10 cellular contexts compared by ENCODE assay signal in the genomic region with DNA sequence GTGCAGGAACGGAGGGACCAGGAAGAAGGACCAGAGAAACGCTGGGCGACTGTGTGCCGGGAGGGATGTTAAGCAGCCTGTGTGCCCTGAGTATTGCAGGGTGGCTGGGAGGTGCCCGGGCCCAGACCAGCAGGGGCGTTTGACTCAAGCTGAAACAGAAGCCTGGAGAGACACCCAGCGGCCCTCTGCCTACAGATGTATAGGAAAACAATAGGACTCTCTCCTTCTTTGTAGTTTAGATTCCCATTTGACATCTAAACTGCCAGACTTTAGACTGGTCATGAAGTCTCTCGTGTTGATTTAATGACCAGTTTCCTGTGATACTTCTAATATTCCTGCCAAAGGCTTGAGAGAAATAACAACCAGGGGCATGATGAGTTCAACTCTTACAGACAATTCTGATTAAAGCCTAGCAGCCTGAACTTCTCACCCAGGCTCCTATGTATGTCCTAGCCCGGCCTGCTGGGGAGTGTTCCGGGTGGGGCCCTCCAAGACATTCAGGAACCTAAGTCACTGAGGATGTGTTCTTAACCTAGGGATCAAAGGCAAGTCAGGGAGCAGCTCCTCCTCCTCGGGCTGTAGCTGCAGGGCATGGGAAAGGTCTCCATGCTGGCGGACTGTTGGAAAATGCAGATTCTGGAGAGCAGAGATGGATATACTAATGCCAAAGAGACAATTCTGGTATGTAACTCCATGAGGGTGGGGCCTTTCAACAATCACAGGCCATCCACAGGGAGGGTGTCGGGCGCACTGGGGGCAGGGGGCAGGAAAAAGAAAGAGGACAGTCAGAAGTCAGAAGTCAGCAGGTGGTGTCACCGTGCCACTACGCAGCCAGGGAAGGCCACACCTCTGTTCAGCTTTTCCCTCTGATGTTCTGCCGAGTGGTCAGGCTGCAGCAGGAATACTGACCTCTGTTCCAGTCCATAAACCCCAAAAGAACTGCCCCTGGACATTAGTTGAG.
DNase-seq lines count a peak whose midpoint lies in the region; ATAC-seq and TF ChIP-seq lines count a peak whose summit lies in the region.
"Had no signal": no experiment of that assay in that cellular context is flagged by ENCODE, and none has a peak within 500 bp of the region (broad histone marks: within the 10 kb centered on the region; RNA-seq: fewer than 3 reads in every experiment).

No MANE protein-coding gene starts in this region.

- ATAC-seq in left cardiac atrium (peak; percentile 81 to 89), HG02885 (IDR thresholded peaks at IDR 0.05; ENCODE audit: poor library complexity, unreplicated experiment) (no peak), HG03469 (IDR thresholded peaks at IDR 0.05; ENCODE audit: unreplicated experiment) (no peak), HG03095 (IDR thresholded peaks at IDR 0.05; ENCODE audit: unreplicated experiment) (no peak)

- TF ChIP-seq CTCF in GM12864 (IDR thresholded peaks at IDR 0.05; ENCODE audit: low read depth, low read length, missing control alignments) (peak; percentile 10), astrocyte of the spinal cord (IDR thresholded peaks at IDR 0.05; ENCODE audit: low read depth, low read length) (peak; percentile 51)

- DNase-seq in GM12864 (ENCODE audit: low read depth) = no peak
- DNase-seq in astrocyte of the spinal cord (ENCODE audit: low read depth, low spot score) = peak; percentile 91
- DNase-seq in left cardiac atrium = peak; percentile 83
- peak; percentile 84 for DNase-seq in pulmonary artery endothelial cell (ENCODE audit: low read depth, low spot score)
- no peak for DNase-seq in inferior parietal cortex (ENCODE audit: extremely low spot score)
- DNase-seq: erythroblast; stimulated activated CD4-positive, alpha-beta T cell treated with anti-CD3 and anti-CD28 coated beads, Interleukin-2, amount 100 ng/mL, for 48 hours had no signal

- H3K4me3 ChIP-seq in GM12864 (ENCODE audit: low read depth, low read length) = no peak overlapping the region
- no peak overlapping the region for H3K4me3 ChIP-seq in astrocyte of the spinal cord (ENCODE audit: low read depth, low read length)

- intact Hi-C loops in left cardiac atrium (cut with DNase I) = no loop called here

- in situ Hi-C loops in astrocyte of the spinal cord (cut with HindIII; ENCODE audit: low sequenced_read_pairs) = no loop called here

Comparison
In these comparisons a context has a peak if more than half of its experiments do, and no peak if none do; other contexts are left out.
1. DNase-seq: peak in astrocyte of the spinal cord (single experiment), left cardiac atrium (single experiment) and pulmonary artery endothelial cell (single experiment); none in GM12864 (single experiment) and inferior parietal cortex (single experiment).
2. ATAC-seq: peak in left cardiac atrium (2 of 2); none in HG02885 (single experiment), HG03469 (single experiment) and HG03095 (single experiment).